Comparison of ENCODE assay signal across 26 cellular contexts in the genomic region with DNA sequence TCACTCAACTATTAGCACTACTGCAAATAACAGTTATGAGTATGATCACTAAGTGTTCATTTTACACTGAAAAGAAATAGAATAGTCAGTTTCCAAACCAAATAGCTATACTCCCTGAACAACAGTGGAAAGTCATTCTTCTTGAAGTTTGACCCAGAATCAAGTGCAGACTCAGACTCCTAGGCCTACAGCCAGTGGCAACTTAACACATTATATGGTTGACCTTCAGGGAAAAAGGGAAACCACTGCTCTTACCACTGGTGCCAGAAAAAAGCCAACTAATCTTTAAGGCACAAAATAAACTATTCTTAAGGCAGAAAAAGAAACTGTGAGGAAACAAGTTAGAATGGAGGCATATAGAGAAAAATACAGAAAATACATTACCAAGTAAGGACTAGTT. TPM values are rescaled to one million over a fixed set of nuclear protein-coding genes. Genes with fewer than 3 reads are reported as not detected.
A peak's percentile ranks its signal among the peaks of the same experiment; 100 is the strongest.
DNase-seq lines count a peak whose midpoint lies in the region; ATAC-seq and TF ChIP-seq lines count a peak whose summit lies in the region.
"Had no signal": no experiment of that assay in that cellular context is flagged by ENCODE, and none has a peak within 500 bp of the region (broad histone marks: within the 10 kb centered on the region; RNA-seq: fewer than 3 reads in every experiment).

No MANE protein-coding gene starts in this region.

- H3K4me1 ChIP-seq in ACC112 (ENCODE audit: control insufficient read depth, insufficient read depth, low read length, unreplicated experiment) (peaks cover 21% of the 10 kb centered on the region), psoas muscle (peaks cover 10% of the 10 kb centered on the region)
- H3K4me1 ChIP-seq: upper lobe of right lung had no signal

- H3K9me3 Mint-ChIP-seq in HFFc6 = no peaks in the 10 kb centered on the region
- no peaks in the 10 kb centered on the region for H3K9me3 Mint-ChIP-seq in chondrocyte (ENCODE audit: low read depth)
- H3K9me3 Mint-ChIP-seq: activated CD4-positive, alpha-beta T cell treated with anti-CD3 and anti-CD28 coated beads, Interleukin-2, amount 10 ng/mL, durations not matched to agents 24 days and 14 days; activated T-cell treated with anti-CD3 and anti-CD28 coated beads, Interleukin-2, amount 50 U/mL, for 72 hours; central memory CD8-positive, alpha-beta T cell; H9 had no signal

- H3K9me3 ChIP-seq in psoas muscle = no peaks in the 10 kb centered on the region
- H3K9me3 ChIP-seq: BLaER1 treated with 17β-estradiol and CSF1 and Interleukin-3, amounts not matched to agents 10 nM and 100 nM; upper lobe of right lung had no signal

- H3K4me3 ChIP-seq in ACC112 (ENCODE audit: low read depth, low read length) (no peak overlapping the region), psoas muscle (no peak overlapping the region)
- H3K4me3 ChIP-seq: BLaER1 treated with 17β-estradiol and CSF1 and Interleukin-3, amounts not matched to agents 10 nM and 100 nM; dorsolateral prefrontal cortex; hepatocyte; smooth muscle cell; upper lobe of right lung had no signal

- H3K4me1 Mint-ChIP-seq in HFFc6 (ENCODE audit: low read depth) = peaks cover 70% of the 10 kb centered on the region
- peaks cover 59% of the 10 kb centered on the region for H3K4me1 Mint-ChIP-seq in chondrocyte (ENCODE audit: low read depth)
- H3K4me1 Mint-ChIP-seq: activated CD4-positive, alpha-beta T cell treated with anti-CD3 and anti-CD28 coated beads, Interleukin-2, amount 10 ng/mL, durations not matched to agents 24 days and 14 days; central memory CD8-positive, alpha-beta T cell; H9 had no signal

- H3K27me3 ChIP-seq in ACC112 (ENCODE audit: insufficient read depth, low read length) = no peaks in the 10 kb centered on the region
- H3K27me3 ChIP-seq in psoas muscle (ENCODE audit: insufficient read depth in 3 of 3, low read length in 2 of 3) = no peaks in the 10 kb centered on the region
- H3K27me3 ChIP-seq: BLaER1 treated with 17β-estradiol and CSF1 and Interleukin-3, amounts not matched to agents 10 nM and 100 nM; dorsolateral prefrontal cortex; hepatocyte; upper lobe of right lung had no signal

- H3K27ac Mint-ChIP-seq in HFFc6 = peak overlapping the region; percentile 72
- H3K27ac Mint-ChIP-seq in chondrocyte (ENCODE audit: unreplicated experiment) = peak overlapping the region; percentile 14
- H3K27ac Mint-ChIP-seq: activated CD4-positive, alpha-beta T cell treated with anti-CD3 and anti-CD28 coated beads, Interleukin-2, amount 10 ng/mL, durations not matched to agents 24 days and 14 days; activated T-cell treated with anti-CD3 and anti-CD28 coated beads, Interleukin-2, amount 50 U/mL, for 72 hours; H9 had no signal

- DNase-seq in HFFc6 (peak; percentile 15), chondrocyte (ENCODE audit: low spot score) (no peak), medulla oblongata (ENCODE audit: extremely low spot score) (peak; percentile 8), psoas muscle (no peak), GM13977 (ENCODE audit: low spot score) (no peak), AG08396 (ENCODE audit: low spot score) (no peak), DMS114 treated with DMSO at 0.1 percent for 48 hours (lab: John Stamatoyannopoulos, UW; ENCODE audit: unreplicated experiment) (no peak)
- DNase-seq: activated naive CD4-positive, alpha-beta T cell treated with Interleukin-2 at 50 U/mL for 16 hours; activated T-cell treated with anti-CD3 and anti-CD28 coated beads, Interleukin-2, amount 50 U/mL, for 72 hours; amniotic stem cell; Calu3; dorsolateral prefrontal cortex; H9; NCI-H1092 treated with DMSO at 0.1 percent for 48 hours; NCI-H2081; NCI-H446; stimulated activated CD4-positive, alpha-beta T cell treated with anti-CD3 and anti-CD28 coated beads, Interleukin-2, amount 100 ng/mL, for 24 hours; substantia nigra; upper lobe of right lung; WERI-Rb-1 had no signal

- no peak overlapping the region for H2AFZ ChIP-seq in ACC112 (ENCODE audit: low read length, unreplicated experiment)
- H2AFZ ChIP-seq: hepatocyte had no signal

- ATAC-seq in psoas muscle = no peak
- ATAC-seq: activated T-cell treated with anti-CD3 and anti-CD28 coated beads, Interleukin-2, amount 50 U/mL, for 72 hours; upper lobe of right lung had no signal

- H3K36me3 Mint-ChIP-seq in HFFc6 (ENCODE audit: low read depth) = peaks cover 17% of the 10 kb centered on the region
- peaks cover 3% of the 10 kb centered on the region for H3K36me3 Mint-ChIP-seq in chondrocyte (ENCODE audit: low read depth)

- H3K27me3 Mint-ChIP-seq in HFFc6 (ENCODE audit: insufficient read depth) (no peaks in the 10 kb centered on the region), chondrocyte (ENCODE audit: low read depth) (no peaks in the 10 kb centered on the region)
- H3K27me3 Mint-ChIP-seq: activated CD4-positive, alpha-beta T cell treated with anti-CD3 and anti-CD28 coated beads, Interleukin-2, amount 10 ng/mL, durations not matched to agents 24 days and 14 days; central memory CD8-positive, alpha-beta T cell had no signal

- no peaks in the 10 kb centered on the region for H3K79me2 ChIP-seq in ACC112 (ENCODE audit: control insufficient read depth, insufficient read depth, low read length, unreplicated experiment)
- H3K79me2 ChIP-seq: hepatocyte had no signal

- TF ChIP-seq CTCF in HFFc6 (IDR thresholded peaks at IDR 0.05) = no peak
- TF ChIP-seq CTCF in chondrocyte (IDR thresholded peaks at IDR 0.05) = no peak
- no peak for TF ChIP-seq CTCF in psoas muscle (IDR thresholded peaks at IDR 0.05)
- no peak for TF ChIP-seq CTCF in GM13977 (IDR thresholded peaks at IDR 0.05; ENCODE audit: extremely low read depth, insufficient read depth, missing control alignments)

- in situ Hi-C loops in GM13977 (cut with MboI; ENCODE audit: low pct_unique_long_range_greater_than_20kb, low sequenced_read_pairs, unreplicated experiment) = no loop called here

- intact Hi-C loops in psoas muscle (cut with DNase I) = no loop called here

- H3K36me3 ChIP-seq in ACC112 (ENCODE audit: insufficient read depth, low read length) (peaks cover 9% of the 10 kb centered on the region; the same call in 1 of the 2 replicates), psoas muscle (ENCODE audit: insufficient read depth in 1 of 2, low read depth in 1 of 2) (peaks cover 5 to 45% of the 10 kb centered on the region in 2 donors)

- H3K27ac ChIP-seq in ACC112 (ENCODE audit: low read depth, low read length) = 0 out of 2 replicates have a peak overlapping the region, but pooled peaks have one; percentile 3
- H3K27ac ChIP-seq in psoas muscle = no peak overlapping the region
- H3K27ac ChIP-seq: BLaER1 treated with 17β-estradiol and CSF1 and Interleukin-3, amounts not matched to agents 10 nM and 100 nM; hepatocyte; upper lobe of right lung; WERI-Rb-1 had no signal

- H3K4me3 Mint-ChIP-seq in HFFc6 (no peak overlapping the region), chondrocyte (ENCODE audit: unreplicated experiment) (no peak overlapping the region)
- H3K4me3 Mint-ChIP-seq: activated CD4-positive, alpha-beta T cell treated with anti-CD3 and anti-CD28 coated beads, Interleukin-2, amount 10 ng/mL, durations not matched to agents 24 days and 14 days; activated T-cell treated with anti-CD3 and anti-CD28 coated beads, Interleukin-2, amount 50 U/mL, for 72 hours; central memory CD8-positive, alpha-beta T cell; H9 had no signal

RNA-seq across cellular contexts. Expression of gene WNT2B, which starts 31.6 kb away (rescaled TPM):
- total RNA-seq in HFFc6 (2021; fragmentation: NEBNext Ultra II Directional; extraction: Animal tissue kit (Norgen Biotek cat#: 25700)) = 1 to 10 TPM; 1.9 to 3.8 (median 3.5) TPM
- total RNA-seq in chondrocyte = 2.8 to 6.0 TPM (median 6.0 TPM) in 3 replicates
- under 1 TPM; 0.32 to 0.86 (median 0.43) TPM for total RNA-seq in psoas muscle
- under 1 TPM; 0.18 to 0.40 (median 0.39) TPM for polyA plus RNA-seq in psoas muscle
- total RNA-seq: activated CD4-positive, alpha-beta T cell treated with anti-CD3 and anti-CD28 coated beads, Interleukin-2, amount 10 ng/mL, durations not matched to agents 24 days and 14 days had no signal

Comparison
In these comparisons a context has a peak if more than half of its experiments do, and no peak if none do; other contexts are left out.
1. DNase-seq: peak in HFFc6 (single experiment) and medulla oblongata (single experiment); none in chondrocyte (single experiment), psoas muscle (0 of 2), GM13977 (single experiment), AG08396 (single experiment) and DMS114 treated with DMSO at 0.1 percent for 48 hours (single experiment).